ENCODE assay signal across 19 cellular contexts in the genomic region with DNA sequence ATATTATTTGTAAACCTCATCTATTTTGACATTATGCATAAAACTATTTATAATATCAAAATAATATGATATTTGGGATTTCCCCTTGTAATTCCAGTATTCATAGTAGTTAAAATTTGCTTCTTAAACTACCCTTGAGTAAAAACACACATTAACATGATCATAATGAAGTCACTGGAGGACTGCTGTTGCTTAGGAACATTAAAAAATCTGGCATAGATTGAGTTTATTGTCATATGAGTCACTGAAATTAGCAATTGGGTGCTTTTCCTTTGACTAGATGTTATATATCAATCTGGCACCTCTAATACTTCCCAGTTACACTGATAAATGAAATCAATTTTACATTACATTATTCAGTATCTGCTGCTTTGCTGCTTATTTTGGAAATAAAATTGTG.
"Had no signal": no experiment of that assay in that cellular context is flagged by ENCODE, and none has a peak within 500 bp of the region (broad histone marks: within the 10 kb centered on the region; RNA-seq: fewer than 3 reads in every experiment).

No MANE protein-coding gene starts in this region.

- H3K36me3 ChIP-seq: breast epithelium, lower lobe of right lung, right atrium auricular region had no signal

- H3K36me3 Mint-ChIP-seq: activated CD8-positive, alpha-beta memory T cell treated with anti-CD3 and anti-CD28 coated beads, Interleukin-2, amount 10 ng/mL, durations not matched to agents 7 days and 5 days; activated naive CD8-positive, alpha-beta T cell treated with anti-CD3 and anti-CD28 coated beads, Interleukin-2, amount 10 ng/mL, durations not matched to agents 7 days and 5 days; naive B cell; type B pancreatic cell had no signal

- DNase-seq: activated B cell treated with CpG ODN at 0.5 μM for 24 hours; activated CD4-positive, alpha-beta T cell treated with anti-CD3 and anti-CD28 coated beads, Interleukin-2, amount 50 U/mL, for 4 hours; activated CD8-positive, alpha-beta memory T cell treated with anti-CD3 and anti-CD28 coated beads, Interleukin-2, amount 10 ng/mL, durations not matched to agents 7 days and 5 days; activated gamma-delta T cell; activated naive CD8-positive, alpha-beta T cell treated with anti-CD3 and anti-CD28 coated beads, Interleukin-2, amount 10 ng/mL, durations not matched to agents 7 days and 5 days; activated T-cell treated with anti-CD3 and anti-CD28 coated beads, Interleukin-2, amount 50 U/mL, for 24 hours; anterior cingulate cortex; dorsolateral prefrontal cortex; lower lobe of right lung; naive B cell; spleen; stimulated activated CD4-positive, alpha-beta T cell treated with anti-CD3 and anti-CD28 coated beads, Interleukin-2, amount 100 ng/mL, for 24 hours; stimulated activated naive CD4-positive, alpha-beta T cell; T-helper 2 cell had no signal

- H3K9me3 ChIP-seq: breast epithelium, esophagus muscularis mucosa, lower lobe of right lung, right atrium auricular region, spleen had no signal

- H3K4me3 Mint-ChIP-seq: activated B cell treated with CpG ODN at 0.5 μM for 24 hours; activated CD8-positive, alpha-beta memory T cell treated with anti-CD3 and anti-CD28 coated beads, Interleukin-2, amount 10 ng/mL, durations not matched to agents 7 days and 5 days; activated naive CD8-positive, alpha-beta T cell treated with anti-CD3 and anti-CD28 coated beads, Interleukin-2, amount 10 ng/mL, durations not matched to agents 7 days and 5 days; activated T-cell treated with anti-CD3 and anti-CD28 coated beads, Interleukin-2, amount 50 U/mL, for 24 hours; naive B cell; type B pancreatic cell had no signal

- H3K27me3 ChIP-seq: breast epithelium, dorsolateral prefrontal cortex, esophagus muscularis mucosa, hepatocyte, right atrium auricular region, spleen had no signal

- H3K27me3 Mint-ChIP-seq: activated B cell treated with CpG ODN at 0.5 μM for 24 hours; activated CD8-positive, alpha-beta memory T cell treated with anti-CD3 and anti-CD28 coated beads, Interleukin-2, amount 10 ng/mL, durations not matched to agents 7 days and 5 days; activated T-cell treated with anti-CD3 and anti-CD28 coated beads, Interleukin-2, amount 50 U/mL, for 24 hours; naive B cell; type B pancreatic cell had no signal

- H3K4me1 ChIP-seq: breast epithelium, esophagus muscularis mucosa, lower lobe of right lung, right atrium auricular region had no signal

- H3K27ac ChIP-seq: breast epithelium, dorsolateral prefrontal cortex, esophagus muscularis mucosa, hepatocyte, lower lobe of right lung, right atrium auricular region, spleen had no signal

- H3K4me3 ChIP-seq: breast epithelium, dorsolateral prefrontal cortex, esophagus muscularis mucosa, hepatocyte, lower lobe of right lung, right atrium auricular region, spleen had no signal

- ATAC-seq: activated CD8-positive, alpha-beta memory T cell treated with anti-CD3 and anti-CD28 coated beads, Interleukin-2, amount 10 ng/mL, durations not matched to agents 7 days and 5 days; lower lobe of right lung had no signal

- H3K9me3 Mint-ChIP-seq: activated B cell treated with CpG ODN at 0.5 μM for 24 hours; activated T-cell treated with anti-CD3 and anti-CD28 coated beads, Interleukin-2, amount 50 U/mL, for 24 hours; naive B cell; type B pancreatic cell had no signal

- H3K27ac Mint-ChIP-seq: activated B cell treated with CpG ODN at 0.5 μM for 24 hours; activated CD8-positive, alpha-beta memory T cell treated with anti-CD3 and anti-CD28 coated beads, Interleukin-2, amount 10 ng/mL, durations not matched to agents 7 days and 5 days; activated naive CD8-positive, alpha-beta T cell treated with anti-CD3 and anti-CD28 coated beads, Interleukin-2, amount 10 ng/mL, durations not matched to agents 7 days and 5 days; activated T-cell treated with anti-CD3 and anti-CD28 coated beads, Interleukin-2, amount 50 U/mL, for 24 hours; type B pancreatic cell had no signal
